In the genomic region with DNA sequence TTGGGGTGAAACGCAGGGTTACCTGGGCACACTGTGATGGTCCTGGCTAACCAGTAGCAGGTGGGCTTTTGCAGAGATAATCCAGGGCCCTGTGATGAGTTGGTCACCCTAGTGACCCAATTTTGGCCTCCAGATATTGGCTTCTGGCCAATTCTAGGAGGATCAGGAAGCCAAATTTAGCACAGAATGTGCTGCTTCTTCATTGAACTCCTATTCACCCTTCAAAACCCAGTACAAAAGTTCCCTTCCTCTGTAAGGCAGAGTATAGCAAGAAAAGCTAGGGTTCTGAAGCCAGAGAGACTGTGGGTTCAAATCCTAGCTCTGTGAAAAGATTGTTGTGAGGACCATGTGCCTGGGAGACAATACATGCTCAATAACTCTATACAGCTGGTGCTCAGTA, we compare ENCODE assay signal across 2 cellular contexts.
TF ChIP-seq lines count a peak whose summit lies in the region.

No MANE protein-coding gene starts in this region.

TF ChIP-seq in SK-N-SH, 30 proteins besides CTCF, POLR2A, EP300 and RAD21 (continued from another document):
- TF ChIP-seq, protein P1, sequence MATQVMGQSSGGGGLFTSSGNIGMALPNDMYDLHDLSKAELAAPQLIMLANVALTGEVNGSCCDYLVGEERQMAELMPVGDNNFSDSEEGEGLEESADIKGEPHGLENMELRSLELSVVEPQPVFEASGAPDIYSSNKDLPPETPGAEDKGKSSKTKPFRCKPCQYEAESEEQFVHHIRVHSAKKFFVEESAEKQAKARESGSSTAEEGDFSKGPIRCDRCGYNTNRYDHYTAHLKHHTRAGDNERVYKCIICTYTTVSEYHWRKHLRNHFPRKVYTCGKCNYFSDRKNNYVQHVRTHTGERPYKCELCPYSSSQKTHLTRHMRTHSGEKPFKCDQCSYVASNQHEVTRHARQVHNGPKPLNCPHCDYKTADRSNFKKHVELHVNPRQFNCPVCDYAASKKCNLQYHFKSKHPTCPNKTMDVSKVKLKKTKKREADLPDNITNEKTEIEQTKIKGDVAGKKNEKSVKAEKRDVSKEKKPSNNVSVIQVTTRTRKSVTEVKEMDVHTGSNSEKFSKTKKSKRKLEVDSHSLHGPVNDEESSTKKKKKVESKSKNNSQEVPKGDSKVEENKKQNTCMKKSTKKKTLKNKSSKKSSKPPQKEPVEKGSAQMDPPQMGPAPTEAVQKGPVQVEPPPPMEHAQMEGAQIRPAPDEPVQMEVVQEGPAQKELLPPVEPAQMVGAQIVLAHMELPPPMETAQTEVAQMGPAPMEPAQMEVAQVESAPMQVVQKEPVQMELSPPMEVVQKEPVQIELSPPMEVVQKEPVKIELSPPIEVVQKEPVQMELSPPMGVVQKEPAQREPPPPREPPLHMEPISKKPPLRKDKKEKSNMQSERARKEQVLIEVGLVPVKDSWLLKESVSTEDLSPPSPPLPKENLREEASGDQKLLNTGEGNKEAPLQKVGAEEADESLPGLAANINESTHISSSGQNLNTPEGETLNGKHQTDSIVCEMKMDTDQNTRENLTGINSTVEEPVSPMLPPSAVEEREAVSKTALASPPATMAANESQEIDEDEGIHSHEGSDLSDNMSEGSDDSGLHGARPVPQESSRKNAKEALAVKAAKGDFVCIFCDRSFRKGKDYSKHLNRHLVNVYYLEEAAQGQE (IDR thresholded peaks at IDR 0.05; ENCODE audit: low read depth, low read length), result no peak
- TF ChIP-seq RXRA (IDR thresholded peaks at IDR 0.05; ENCODE audit: borderline replicate concordance, low read depth) (no peak), GATA2 (CRISPR knock-in tag; IDR thresholded peaks at IDR 0.05) (no peak), NFIC (IDR thresholded peaks at IDR 0.05; ENCODE audit: borderline replicate concordance) (no peak)

TF ChIP-seq in K562, 482 proteins besides CTCF, POLR2A, EP300 and RAD21 (continued from another document):
- TF ChIP-seq, protein P2, sequence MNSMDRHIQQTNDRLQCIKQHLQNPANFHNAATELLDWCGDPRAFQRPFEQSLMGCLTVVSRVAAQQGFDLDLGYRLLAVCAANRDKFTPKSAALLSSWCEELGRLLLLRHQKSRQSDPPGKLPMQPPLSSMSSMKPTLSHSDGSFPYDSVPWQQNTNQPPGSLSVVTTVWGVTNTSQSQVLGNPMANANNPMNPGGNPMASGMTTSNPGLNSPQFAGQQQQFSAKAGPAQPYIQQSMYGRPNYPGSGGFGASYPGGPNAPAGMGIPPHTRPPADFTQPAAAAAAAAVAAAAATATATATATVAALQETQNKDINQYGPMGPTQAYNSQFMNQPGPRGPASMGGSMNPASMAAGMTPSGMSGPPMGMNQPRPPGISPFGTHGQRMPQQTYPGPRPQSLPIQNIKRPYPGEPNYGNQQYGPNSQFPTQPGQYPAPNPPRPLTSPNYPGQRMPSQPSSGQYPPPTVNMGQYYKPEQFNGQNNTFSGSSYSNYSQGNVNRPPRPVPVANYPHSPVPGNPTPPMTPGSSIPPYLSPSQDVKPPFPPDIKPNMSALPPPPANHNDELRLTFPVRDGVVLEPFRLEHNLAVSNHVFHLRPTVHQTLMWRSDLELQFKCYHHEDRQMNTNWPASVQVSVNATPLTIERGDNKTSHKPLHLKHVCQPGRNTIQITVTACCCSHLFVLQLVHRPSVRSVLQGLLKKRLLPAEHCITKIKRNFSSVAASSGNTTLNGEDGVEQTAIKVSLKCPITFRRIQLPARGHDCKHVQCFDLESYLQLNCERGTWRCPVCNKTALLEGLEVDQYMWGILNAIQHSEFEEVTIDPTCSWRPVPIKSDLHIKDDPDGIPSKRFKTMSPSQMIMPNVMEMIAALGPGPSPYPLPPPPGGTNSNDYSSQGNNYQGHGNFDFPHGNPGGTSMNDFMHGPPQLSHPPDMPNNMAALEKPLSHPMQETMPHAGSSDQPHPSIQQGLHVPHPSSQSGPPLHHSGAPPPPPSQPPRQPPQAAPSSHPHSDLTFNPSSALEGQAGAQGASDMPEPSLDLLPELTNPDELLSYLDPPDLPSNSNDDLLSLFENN (IDR thresholded peaks at IDR 0.05; ENCODE audit: low read depth in 2 of 2, low read length in 2 of 2), result no peak
- no peak for TF ChIP-seq DNMT1 (IDR thresholded peaks at IDR 0.05)
- TF ChIP-seq, protein P3, sequence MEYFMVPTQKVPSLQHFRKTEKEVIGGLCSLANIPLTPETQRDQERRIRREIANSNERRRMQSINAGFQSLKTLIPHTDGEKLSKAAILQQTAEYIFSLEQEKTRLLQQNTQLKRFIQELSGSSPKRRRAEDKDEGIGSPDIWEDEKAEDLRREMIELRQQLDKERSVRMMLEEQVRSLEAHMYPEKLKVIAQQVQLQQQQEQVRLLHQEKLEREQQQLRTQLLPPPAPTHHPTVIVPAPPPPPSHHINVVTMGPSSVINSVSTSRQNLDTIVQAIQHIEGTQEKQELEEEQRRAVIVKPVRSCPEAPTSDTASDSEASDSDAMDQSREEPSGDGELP (CRISPR knock-in tag; IDR thresholded peaks at IDR 0.05; ENCODE audit: borderline replicate concordance), result no peak
- TF ChIP-seq NFIC (IDR thresholded peaks at IDR 0.05), result peak; percentile 81
- TF ChIP-seq ZKSCAN8 (CRISPR knock-in tag; IDR thresholded peaks at IDR 0.05), result peak; percentile 65; the same call in 1 of the 2 replicates
- TF ChIP-seq HDAC1 (IDR thresholded peaks at IDR 0.05), result no peak
- no peak for TF ChIP-seq PHB (CRISPR knock-in tag; IDR thresholded peaks at IDR 0.05)
- TF ChIP-seq, protein P4, sequence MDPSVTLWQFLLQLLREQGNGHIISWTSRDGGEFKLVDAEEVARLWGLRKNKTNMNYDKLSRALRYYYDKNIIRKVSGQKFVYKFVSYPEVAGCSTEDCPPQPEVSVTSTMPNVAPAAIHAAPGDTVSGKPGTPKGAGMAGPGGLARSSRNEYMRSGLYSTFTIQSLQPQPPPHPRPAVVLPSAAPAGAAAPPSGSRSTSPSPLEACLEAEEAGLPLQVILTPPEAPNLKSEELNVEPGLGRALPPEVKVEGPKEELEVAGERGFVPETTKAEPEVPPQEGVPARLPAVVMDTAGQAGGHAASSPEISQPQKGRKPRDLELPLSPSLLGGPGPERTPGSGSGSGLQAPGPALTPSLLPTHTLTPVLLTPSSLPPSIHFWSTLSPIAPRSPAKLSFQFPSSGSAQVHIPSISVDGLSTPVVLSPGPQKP (CRISPR knock-in tag; IDR thresholded peaks at IDR 0.05), result no peak
- TF ChIP-seq, protein P5, sequence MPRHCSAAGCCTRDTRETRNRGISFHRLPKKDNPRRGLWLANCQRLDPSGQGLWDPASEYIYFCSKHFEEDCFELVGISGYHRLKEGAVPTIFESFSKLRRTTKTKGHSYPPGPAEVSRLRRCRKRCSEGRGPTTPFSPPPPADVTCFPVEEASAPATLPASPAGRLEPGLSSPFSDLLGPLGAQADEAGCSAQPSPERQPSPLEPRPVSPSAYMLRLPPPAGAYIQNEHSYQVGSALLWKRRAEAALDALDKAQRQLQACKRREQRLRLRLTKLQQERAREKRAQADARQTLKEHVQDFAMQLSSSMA (CRISPR knock-in tag; IDR thresholded peaks at IDR 0.05), result no peak
- TF ChIP-seq ETV1 (tag; conservative IDR thresholded peaks at IDR 0.05; ENCODE audit: low read depth), result no peak
- no peak for TF ChIP-seq EGR1 (conservative IDR thresholded peaks at IDR 0.05)
- TF ChIP-seq ZBTB8A (IDR thresholded peaks at IDR 0.05; ENCODE audit: partially characterized antibody), result no peak
- no peak for TF ChIP-seq KLF16 (IDR thresholded peaks at IDR 0.05)
- TF ChIP-seq ZNF316 (IDR thresholded peaks at IDR 0.05), result no peak
- TF ChIP-seq, protein P6, sequence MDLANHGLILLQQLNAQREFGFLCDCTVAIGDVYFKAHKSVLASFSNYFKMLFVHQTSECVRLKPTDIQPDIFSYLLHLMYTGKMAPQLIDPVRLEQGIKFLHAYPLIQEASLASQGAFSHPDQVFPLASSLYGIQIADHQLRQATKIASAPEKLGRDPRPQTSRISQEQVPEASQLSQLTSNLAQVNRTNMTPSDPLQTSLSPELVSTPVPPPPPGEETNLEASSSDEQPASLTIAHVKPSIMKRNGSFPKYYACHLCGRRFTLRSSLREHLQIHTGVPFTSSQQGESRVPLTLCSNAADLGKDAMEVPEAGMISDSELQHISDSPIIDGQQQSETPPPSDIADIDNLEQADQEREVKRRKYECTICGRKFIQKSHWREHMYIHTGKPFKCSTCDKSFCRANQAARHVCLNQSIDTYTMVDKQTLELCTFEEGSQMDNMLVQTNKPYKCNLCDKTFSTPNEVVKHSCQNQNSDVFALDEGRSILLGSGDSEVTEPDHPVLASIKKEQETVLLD (IDR thresholded peaks at IDR 0.05), result no peak
- peak; percentile 20; the same call in 1 of the 2 replicates for TF ChIP-seq NFIX (CRISPR knock-in tag; IDR thresholded peaks at IDR 0.05; ENCODE audit: low read depth)
- no peak for TF ChIP-seq SRSF1 (IDR thresholded peaks at IDR 0.05; ENCODE audit: low read depth, low read length)
- TF ChIP-seq, protein P7, sequence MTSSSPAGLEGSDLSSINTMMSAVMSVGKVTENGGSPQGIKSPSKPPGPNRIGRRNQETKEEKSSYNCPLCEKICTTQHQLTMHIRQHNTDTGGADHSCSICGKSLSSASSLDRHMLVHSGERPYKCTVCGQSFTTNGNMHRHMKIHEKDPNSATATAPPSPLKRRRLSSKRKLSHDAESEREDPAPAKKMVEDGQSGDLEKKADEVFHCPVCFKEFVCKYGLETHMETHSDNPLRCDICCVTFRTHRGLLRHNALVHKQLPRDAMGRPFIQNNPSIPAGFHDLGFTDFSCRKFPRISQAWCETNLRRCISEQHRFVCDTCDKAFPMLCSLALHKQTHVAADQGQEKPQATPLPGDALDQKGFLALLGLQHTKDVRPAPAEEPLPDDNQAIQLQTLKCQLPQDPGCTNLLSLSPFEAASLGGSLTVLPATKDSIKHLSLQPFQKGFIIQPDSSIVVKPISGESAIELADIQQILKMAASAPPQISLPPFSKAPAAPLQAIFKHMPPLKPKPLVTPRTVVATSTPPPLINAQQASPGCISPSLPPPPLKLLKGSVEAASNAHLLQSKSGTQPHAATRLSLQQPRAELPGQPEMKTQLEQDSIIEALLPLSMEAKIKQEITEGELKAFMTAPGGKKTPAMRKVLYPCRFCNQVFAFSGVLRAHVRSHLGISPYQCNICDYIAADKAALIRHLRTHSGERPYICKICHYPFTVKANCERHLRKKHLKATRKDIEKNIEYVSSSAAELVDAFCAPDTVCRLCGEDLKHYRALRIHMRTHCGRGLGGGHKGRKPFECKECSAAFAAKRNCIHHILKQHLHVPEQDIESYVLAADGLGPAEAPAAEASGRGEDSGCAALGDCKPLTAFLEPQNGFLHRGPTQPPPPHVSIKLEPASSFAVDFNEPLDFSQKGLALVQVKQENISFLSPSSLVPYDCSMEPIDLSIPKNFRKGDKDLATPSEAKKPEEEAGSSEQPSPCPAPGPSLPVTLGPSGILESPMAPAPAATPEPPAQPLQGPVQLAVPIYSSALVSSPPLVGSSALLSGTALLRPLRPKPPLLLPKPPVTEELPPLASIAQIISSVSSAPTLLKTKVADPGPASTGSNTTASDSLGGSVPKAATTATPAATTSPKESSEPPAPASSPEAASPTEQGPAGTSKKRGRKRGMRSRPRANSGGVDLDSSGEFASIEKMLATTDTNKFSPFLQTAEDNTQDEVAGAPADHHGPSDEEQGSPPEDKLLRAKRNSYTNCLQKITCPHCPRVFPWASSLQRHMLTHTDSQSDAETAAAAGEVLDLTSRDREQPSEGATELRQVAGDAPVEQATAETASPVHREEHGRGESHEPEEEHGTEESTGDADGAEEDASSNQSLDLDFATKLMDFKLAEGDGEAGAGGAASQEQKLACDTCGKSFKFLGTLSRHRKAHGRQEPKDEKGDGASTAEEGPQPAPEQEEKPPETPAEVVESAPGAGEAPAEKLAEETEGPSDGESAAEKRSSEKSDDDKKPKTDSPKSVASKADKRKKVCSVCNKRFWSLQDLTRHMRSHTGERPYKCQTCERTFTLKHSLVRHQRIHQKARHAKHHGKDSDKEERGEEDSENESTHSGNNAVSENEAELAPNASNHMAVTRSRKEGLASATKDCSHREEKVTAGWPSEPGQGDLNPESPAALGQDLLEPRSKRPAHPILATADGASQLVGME (CRISPR knock-in tag; IDR thresholded peaks at IDR 0.05), result no peak
